ENCODE assay signal across 8 cellular contexts in genomic region chr1:147046511-147047394, GRCh38.
DNase-seq lines count a peak whose midpoint lies in the region; ATAC-seq, FAIRE-seq and TF ChIP-seq lines count a peak whose summit lies in the region.
"Not testable (repeated sequence)": the region's sequence is repeated elsewhere in the genome, so short reads cannot be mapped to it uniquely, and the experiment has no call there.

No MANE protein-coding gene starts in this region.

- not testable (repeated sequence) for H2AFZ ChIP-seq in OCI-LY3 (ENCODE audit: low read depth, low read length); K562 (ENCODE audit: low read depth, low read length)

- not testable (repeated sequence) for H3K27me3 Mint-ChIP-seq in activated CD4-positive, alpha-beta memory T cell treated with anti-CD3 and anti-CD28 coated beads, Interleukin-2, amount 10 ng/mL, durations not matched to agents 7 days and 5 days; naive B cell

- WGBS in K562 (ENCODE audit: insufficient coverage, low coverage, missing lambda C conversion rate), result 2% methylated on average over 5 of the region's 5 CpGs

- TF ChIP-seq CTCF in OCI-LY3 (IDR thresholded peaks at IDR 0.05; ENCODE audit: low read depth, low read length); K562 (IDR thresholded peaks at IDR 0.05 in 2 of 3, conservative IDR thresholded peaks at IDR 0.05 in 1 of 3; ENCODE audit: insufficient read depth in 2 of 3, low read depth in 1 of 3, low read length in 3 of 3): not testable (repeated sequence)

- ATAC-seq in GM21576 (IDR thresholded peaks at IDR 0.05; ENCODE audit: unreplicated experiment) (peak; percentile 52), HG03432 (IDR thresholded peaks at IDR 0.05; ENCODE audit: unreplicated experiment) (peak; percentile 79), naive B cell (ENCODE audit: low read depth in 2 of 2) (peak; percentile 84 to 88)
- ATAC-seq in K562, result not testable (repeated sequence)

- POLR2A ChIA-PET in activated CD4-positive, alpha-beta memory T cell treated with anti-CD3 and anti-CD28 coated beads, Interleukin-2, amount 10 ng/mL, durations not matched to agents 7 days and 5 days (lab: Charles Lee), result interaction anchor here (6.8 kb wide), 1 partner anchor 38 kb away, joined by 77 read pairs; no protein-coding TSS in a partner anchor
- POLR2A ChIA-PET in K562 (lab: Yijun Ruan, JAX), result not testable (repeated sequence)

- FAIRE-seq in A204.1 (lab: Jason Lieb, UNC) (peak; percentile 9), GM18507 (lab: Jason Lieb, UNC) (peak; percentile 86), K562 (lab: Jason Lieb, UNC) (peak; percentile 70)

- H3K9ac ChIP-seq in OCI-LY3 (ENCODE audit: low read length); K562 (ENCODE audit: insufficient read depth in 1 of 2, low read depth in 2 of 2, low read length in 2 of 2): not testable (repeated sequence)

- not testable (repeated sequence) for H3K36me3 ChIP-seq in OCI-LY3 (replicated peaks; ENCODE audit: low read depth, low read length); K562 (ENCODE audit: control insufficient read depth, insufficient read depth, low read length)

- TF ChIP-seq EP300 in K562 (IDR thresholded peaks at IDR 0.05; ENCODE audit: low read length), result not testable (repeated sequence)

- H3K4me2 ChIP-seq in OCI-LY3 (ENCODE audit: low read length), result peak overlapping the region; percentile 54
- not testable (repeated sequence) for H3K4me2 ChIP-seq in K562 (ENCODE audit: insufficient read depth, low read length)

- H3K27me3 ChIP-seq in OCI-LY3 (ENCODE audit: low read depth, low read length) (peaks cover 14% of the 10 kb centered on the region; the same call in 1 of the 2 replicates), K562 (ENCODE audit: control insufficient read depth in 2 of 2, insufficient read depth in 2 of 2, low read length in 2 of 2) (peaks cover 0 to 14% of the 10 kb centered on the region in 2 experiments; a peak in 3 of 5 replicates)

- CTCF ChIA-PET in activated CD4-positive, alpha-beta memory T cell treated with anti-CD3 and anti-CD28 coated beads, Interleukin-2, amount 10 ng/mL, durations not matched to agents 7 days and 5 days (lab: Charles Lee); K562 (lab: Yijun Ruan, JAX; ENCODE audit: low intra/inter-chr PET ratio): not testable (repeated sequence)

- peaks cover 56% of the 10 kb centered on the region for H3K4me1 ChIP-seq in OCI-LY3 (ENCODE audit: low read length)
- H3K4me1 ChIP-seq in K562 (replicated peaks in 1 of 2; ENCODE audit: control insufficient read depth in 2 of 2, insufficient read depth in 2 of 2, low read length in 2 of 2), result not testable (repeated sequence)

- not testable (repeated sequence) for H3K79me2 ChIP-seq in OCI-LY3 (ENCODE audit: low read length); K562 (ENCODE audit: control insufficient read depth, insufficient read depth, low read length)

- not testable (repeated sequence) for TF ChIP-seq RAD21 in K562 (CRISPR knock-in tag; conservative IDR thresholded peaks at IDR 0.05 in 1 of 2, IDR thresholded peaks at IDR 0.05 in 1 of 2)

- peaks cover 40% of the 10 kb centered on the region for H3K4me1 Mint-ChIP-seq in activated CD4-positive, alpha-beta memory T cell treated with anti-CD3 and anti-CD28 coated beads, Interleukin-2, amount 10 ng/mL, durations not matched to agents 7 days and 5 days
- peaks cover 58 to 80% (median 58%) of the 10 kb centered on the region in 3 donors for H3K4me1 Mint-ChIP-seq in naive B cell

- BruUV-seq in K562 (replicated peaks; lab: Mats Ljungman, UMichigan), result not testable (repeated sequence)

- H3K4me3 ChIP-seq in OCI-LY3 (ENCODE audit: low read length), result peak overlapping the region; percentile 50
- not testable (repeated sequence) for H3K4me3 ChIP-seq in K562

- not testable (repeated sequence) for H4K20me1 ChIP-seq in OCI-LY3 (ENCODE audit: insufficient read depth, low read length); K562 (replicated peaks; ENCODE audit: control insufficient read depth, insufficient read depth, low read length)

- H3K9me3 Mint-ChIP-seq in activated CD4-positive, alpha-beta memory T cell treated with anti-CD3 and anti-CD28 coated beads, Interleukin-2, amount 10 ng/mL, durations not matched to agents 7 days and 5 days; naive B cell: not testable (repeated sequence)

- not testable (repeated sequence) for H3K36me3 Mint-ChIP-seq in activated CD4-positive, alpha-beta memory T cell treated with anti-CD3 and anti-CD28 coated beads, Interleukin-2, amount 10 ng/mL, durations not matched to agents 7 days and 5 days (ENCODE audit: low read depth); naive B cell

- intact Hi-C loops in K562 (cut with micrococcal nuclease), result not testable (repeated sequence)

- H3K9me3 ChIP-seq in OCI-LY3 (ENCODE audit: insufficient read depth, low read length); K562 (replicated peaks; ENCODE audit: control insufficient read depth, insufficient read depth, low read depth, low read length): not testable (repeated sequence)

- in situ Hi-C loops in K562 (cut with MboI), result not testable (repeated sequence)

- not testable (repeated sequence) for H3K9me1 ChIP-seq in K562 (ENCODE audit: control insufficient read depth, insufficient read depth, low read length)

- peak overlapping the region; percentile 45 for H3K27ac ChIP-seq in OCI-LY3 (ENCODE audit: low read length)
- H3K27ac ChIP-seq in K562 (ENCODE audit: extremely low read depth, low read depth, low read length), result not testable (repeated sequence)

- peak overlapping the region; percentile 55 for H3K4me3 Mint-ChIP-seq in activated CD4-positive, alpha-beta memory T cell treated with anti-CD3 and anti-CD28 coated beads, Interleukin-2, amount 10 ng/mL, durations not matched to agents 7 days and 5 days
- peak overlapping the region; percentile 56 to 89 (median 76) for H3K4me3 Mint-ChIP-seq in naive B cell

- TF ChIP-seq POLR2A in K562 (conservative IDR thresholded peaks at IDR 0.05), result not testable (repeated sequence)

- H3K27ac Mint-ChIP-seq in activated CD4-positive, alpha-beta memory T cell treated with anti-CD3 and anti-CD28 coated beads, Interleukin-2, amount 10 ng/mL, durations not matched to agents 7 days and 5 days, result peak overlapping the region; percentile 79
- peak overlapping the region; percentile 85 to 97 (median 88) for H3K27ac Mint-ChIP-seq in naive B cell

- DNase-seq in GM18507 (ENCODE audit: extremely low spot score, insufficient read length, low read depth); activated CD4-positive, alpha-beta memory T cell treated with anti-CD3 and anti-CD28 coated beads, Interleukin-2, amount 10 ng/mL, durations not matched to agents 7 days and 5 days; K562 (ENCODE audit: extremely low read depth in 1 of 4, low spot score in 3 of 4): not testable (repeated sequence)
- peak; percentile 15 for DNase-seq in naive B cell
